In the genomic region with DNA sequence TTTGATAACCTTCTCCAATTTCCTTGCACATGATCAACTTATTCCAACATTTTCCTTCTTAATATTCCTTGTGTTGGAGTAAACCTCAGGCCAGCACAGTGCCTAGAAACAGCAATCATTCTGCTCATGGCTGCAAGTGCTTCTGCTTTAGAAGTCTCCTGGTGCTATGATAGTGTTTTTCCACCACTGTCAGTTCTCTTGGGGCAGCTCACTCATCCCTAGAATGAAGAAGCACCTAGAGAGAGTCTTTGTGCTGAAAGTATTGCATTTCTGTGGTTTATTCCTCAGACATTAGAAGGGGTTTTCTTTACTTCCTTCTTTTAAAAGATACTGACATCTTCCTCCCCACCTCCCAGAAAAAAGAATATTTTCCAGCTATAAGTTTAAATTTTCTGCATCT, we compare ENCODE assay signal across 24 cellular contexts.
"Had no signal": no experiment of that assay in that cellular context is flagged by ENCODE, and none has a peak within 500 bp of the region (broad histone marks: within the 10 kb centered on the region; RNA-seq: fewer than 3 reads in every experiment).

No MANE protein-coding gene starts in this region.

- H3K36me3 ChIP-seq: left ventricle myocardium inferior, neural progenitor cell, neutrophil, right atrium auricular region, right lobe of liver, suprapubic skin, thoracic aorta, tibial artery, upper lobe of right lung had no signal

- H3K4me3 ChIP-seq: hepatocyte, left ventricle myocardium inferior, lung, neural progenitor cell, right atrium auricular region, right lobe of liver, smooth muscle cell, suprapubic skin, thoracic aorta, tibial artery, upper lobe of right lung had no signal

- H3K4me1 ChIP-seq: left ventricle myocardium inferior, parathyroid adenoma, right atrium auricular region, right lobe of liver, suprapubic skin, upper lobe of right lung had no signal

- DNase-seq: islet precursor cell; left ventricle myocardium inferior; mesendoderm; naive B cell; natural killer cell; nephron progenitor cell; occipital lobe; right lobe of liver; stimulated activated CD4-positive, alpha-beta T cell treated with anti-CD3 and anti-CD28 coated beads, Interleukin-1b, Interleukin-23, amount 100 ng/mL, for 48 hours; stimulated activated CD4-positive, alpha-beta T cell treated with anti-CD3 and anti-CD28 coated beads, Interleukin-2, amount 100 ng/mL, for 48 hours; stimulated activated CD4-positive, alpha-beta T cell treated with anti-CD3 and anti-CD28 coated beads, Interleukin-4, amount 100 ng/mL, for 4 hours; stimulated activated naive CD4-positive, alpha-beta T cell; tibial artery; trophoblast cell; upper lobe of right lung had no signal

- H3K27me3 ChIP-seq: neural progenitor cell, right atrium auricular region, right lobe of liver, suprapubic skin, tibial artery, upper lobe of right lung had no signal

- H3K9me3 ChIP-seq: neutrophil, right atrium auricular region, right lobe of liver, suprapubic skin, thoracic aorta, tibial artery, upper lobe of right lung had no signal

- H3K27ac ChIP-seq: hepatocyte, left ventricle myocardium inferior, neural progenitor cell, neutrophil, parathyroid adenoma, right atrium auricular region, right lobe of liver, suprapubic skin, thoracic aorta, tibial artery, upper lobe of right lung had no signal
